Comparison of ENCODE assay signal across 8 cellular contexts in genomic region chr1:60765204-60765603, GRCh38.
A peak's percentile ranks its signal among the peaks of the same experiment; 100 is the strongest.
DNase-seq lines count a peak whose midpoint lies in the region; ATAC-seq, FAIRE-seq and TF ChIP-seq lines count a peak whose summit lies in the region.
"Had no signal": no experiment of that assay in that cellular context is flagged by ENCODE, and none has a peak within 500 bp of the region (broad histone marks: within the 10 kb centered on the region; RNA-seq: fewer than 3 reads in every experiment).

No MANE protein-coding gene starts in this region.

- ATAC-seq in HG02970 (IDR thresholded peaks at IDR 0.05; ENCODE audit: low FRiP score, unreplicated experiment) (no peak), GM18858 (IDR thresholded peaks at IDR 0.05; ENCODE audit: unreplicated experiment) (no peak), HG03097 (IDR thresholded peaks at IDR 0.05; ENCODE audit: low FRiP score, unreplicated experiment) (no peak)

- H3K27me3 ChIP-seq in hepatocyte: no peaks in the 10 kb centered on the region

- TF ChIP-seq CTCF in hepatocyte (IDR thresholded peaks at IDR 0.05; ENCODE audit: poor library complexity): peak; percentile 55

- H3K27ac ChIP-seq in hepatocyte: no peak overlapping the region

- FAIRE-seq in GM18507 (lab: Jason Lieb, UNC): peak; percentile 5
- FAIRE-seq: TTC549 had no signal

- DNase-seq in GM18507 (ENCODE audit: extremely low spot score, insufficient read length, low read depth): no peak
- DNase-seq in NCI-H1048 (lab: John Stamatoyannopoulos, UW): peak; percentile 2
- DNase-seq in UCSD-AML1 (lab: John Stamatoyannopoulos, UW; ENCODE audit: unreplicated experiment): peak; percentile 27
- peak; percentile 45 for DNase-seq in hepatocyte (ENCODE audit: low spot score)

- no peaks in the 10 kb centered on the region for H3K79me2 ChIP-seq in hepatocyte

- no peak overlapping the region for H2AFZ ChIP-seq in hepatocyte

- H3K4me2 ChIP-seq in hepatocyte: no peak overlapping the region

- 38% methylated on average over 5 of the region's 5 CpGs for WGBS in hepatocyte (ENCODE audit: low lambda C conversion rate, missing lambda C conversion rate)

- H3K36me3 ChIP-seq in hepatocyte (replicated peaks; ENCODE audit: insufficient read depth, low read depth): no peaks in the 10 kb centered on the region

- H4K20me1 ChIP-seq in hepatocyte (ENCODE audit: insufficient read depth, poor library complexity, severe bottlenecking): no peaks in the 10 kb centered on the region

- H3K4me3 ChIP-seq in hepatocyte: no peak overlapping the region

- H3K9me3 ChIP-seq in hepatocyte (ENCODE audit: low read depth): no peaks in the 10 kb centered on the region

- no peaks in the 10 kb centered on the region for H3K4me1 ChIP-seq in hepatocyte (ENCODE audit: insufficient read depth)

- no peaks in the 10 kb centered on the region for H3K9me2 ChIP-seq in hepatocyte (replicated peaks; ENCODE audit: insufficient read depth)
